ENCODE assay signal across 1 cellular context in the genomic region with DNA sequence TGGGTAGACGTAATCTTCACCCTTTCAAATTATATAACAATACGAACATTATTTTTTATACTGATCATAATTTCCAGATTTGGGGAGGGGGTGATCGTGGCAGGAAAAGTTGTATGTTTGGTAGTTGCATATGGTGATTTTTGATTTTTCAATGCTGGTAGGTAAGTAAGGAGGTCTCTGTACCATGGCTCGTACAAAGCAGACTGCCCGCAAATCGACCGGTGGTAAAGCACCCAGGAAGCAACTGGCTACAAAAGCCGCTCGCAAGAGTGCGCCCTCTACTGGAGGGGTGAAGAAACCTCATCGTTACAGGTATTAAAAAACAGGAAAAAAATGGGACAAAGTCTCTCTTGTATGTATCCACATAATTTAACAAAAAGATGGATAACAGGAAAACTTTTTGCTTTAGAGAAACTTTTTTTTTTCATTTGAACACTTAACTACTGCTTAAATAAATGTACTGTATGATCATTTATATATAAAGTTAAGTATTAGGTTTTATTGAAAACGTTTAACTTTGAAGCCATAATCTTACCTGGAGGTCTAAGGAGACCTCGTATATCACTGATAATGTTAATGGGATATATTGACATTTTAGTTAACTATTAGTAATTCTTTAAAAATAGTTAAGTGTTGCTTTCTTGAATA.
TF ChIP-seq lines count a peak whose summit lies in the region.

No MANE protein-coding gene starts in this region.

TF ChIP-seq in K562, 482 proteins besides CTCF, POLR2A, EP300 and RAD21 (continued from another document and continues in another):
- TF ChIP-seq, protein P1, sequence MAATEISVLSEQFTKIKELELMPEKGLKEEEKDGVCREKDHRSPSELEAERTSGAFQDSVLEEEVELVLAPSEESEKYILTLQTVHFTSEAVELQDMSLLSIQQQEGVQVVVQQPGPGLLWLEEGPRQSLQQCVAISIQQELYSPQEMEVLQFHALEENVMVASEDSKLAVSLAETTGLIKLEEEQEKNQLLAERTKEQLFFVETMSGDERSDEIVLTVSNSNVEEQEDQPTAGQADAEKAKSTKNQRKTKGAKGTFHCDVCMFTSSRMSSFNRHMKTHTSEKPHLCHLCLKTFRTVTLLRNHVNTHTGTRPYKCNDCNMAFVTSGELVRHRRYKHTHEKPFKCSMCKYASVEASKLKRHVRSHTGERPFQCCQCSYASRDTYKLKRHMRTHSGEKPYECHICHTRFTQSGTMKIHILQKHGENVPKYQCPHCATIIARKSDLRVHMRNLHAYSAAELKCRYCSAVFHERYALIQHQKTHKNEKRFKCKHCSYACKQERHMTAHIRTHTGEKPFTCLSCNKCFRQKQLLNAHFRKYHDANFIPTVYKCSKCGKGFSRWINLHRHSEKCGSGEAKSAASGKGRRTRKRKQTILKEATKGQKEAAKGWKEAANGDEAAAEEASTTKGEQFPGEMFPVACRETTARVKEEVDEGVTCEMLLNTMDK (IDR thresholded peaks at IDR 0.05; ENCODE audit: borderline replicate concordance, insufficient read depth, low read depth, low read length, poor library complexity, severe bottlenecking) = peak; percentile 55
- TF ChIP-seq RUNX1 (IDR thresholded peaks at IDR 0.05; ENCODE audit: low read depth) (no peak), SMARCA5 (IDR thresholded peaks at IDR 0.05) (0 out of 2 replicates have a peak, but pooled peaks have one; percentile 8), ZNF384 (IDR thresholded peaks at IDR 0.05; ENCODE audit: low read depth, low read length) (peak; percentile 5; the same call in 1 of the 2 replicates), ZNF77 (CRISPR knock-in tag; IDR thresholded peaks at IDR 0.05) (no peak), CEBPG (CRISPR knock-in tag; IDR thresholded peaks at IDR 0.05) (no peak), CEBPG (tag; conservative IDR thresholded peaks at IDR 0.05 in 1 of 2, IDR thresholded peaks at IDR 0.05 in 1 of 2) (0 out of 4 replicates have a peak, but pooled peaks of 1 of the 2 experiments have one; percentile 11), CHCHD3 (CRISPR knock-in tag; IDR thresholded peaks at IDR 0.05) (0 out of 2 replicates have a peak, but pooled peaks have one; percentile 71), CC2D1A (IDR thresholded peaks at IDR 0.05) (peak; percentile 63; the same call in 1 of the 2 replicates), ZNF551 (CRISPR knock-in tag; IDR thresholded peaks at IDR 0.05) (no peak), FOXJ3 (CRISPR knock-in tag; IDR thresholded peaks at IDR 0.05) (no peak), SRSF9 (IDR thresholded peaks at IDR 0.05; ENCODE audit: borderline replicate concordance, low read depth, low read length) (no peak), ELF2 (CRISPR knock-in tag; IDR thresholded peaks at IDR 0.05) (peak; percentile 62), ESRRA (IDR thresholded peaks at IDR 0.05; ENCODE audit: borderline replicate concordance, low read depth) (peak; percentile 40; the same call in 1 of the 2 replicates), FUS (optimal IDR thresholded peaks at IDR 0.05; ENCODE audit: low read depth, low read length) (peak; percentile 39), TEAD1 (CRISPR knock-in tag; IDR thresholded peaks at IDR 0.05) (0 out of 4 replicates have a peak, but pooled peaks of 1 of the 2 experiments have one; percentile 18), THRB (CRISPR knock-in tag; conservative IDR thresholded peaks at IDR 0.05) (0 out of 2 replicates have a peak, but pooled peaks have one; percentile 53), MEIS2 (IDR thresholded peaks at IDR 0.05; ENCODE audit: partially characterized antibody) (no peak), E2F8 (IDR thresholded peaks at IDR 0.05; ENCODE audit: low read depth, partially characterized antibody) (peak; percentile 62), MXD1 (CRISPR knock-in tag; IDR thresholded peaks at IDR 0.05; ENCODE audit: borderline replicate concordance, poor library complexity, severe bottlenecking) (no peak), CBFB (CRISPR knock-in tag; IDR thresholded peaks at IDR 0.05) (no peak), ELF1 (tag; IDR thresholded peaks at IDR 0.05) (peak; percentile 75; the same call in 1 of the 2 replicates), TCFL5 (CRISPR knock-in tag; conservative IDR thresholded peaks at IDR 0.05) (no peak), ZEB2 (IDR thresholded peaks at IDR 0.05) (0 out of 2 replicates have a peak, but pooled peaks have one; percentile 6), EP400 (IDR thresholded peaks at IDR 0.05) (peak; percentile 44), HDAC3 (IDR thresholded peaks at IDR 0.05; ENCODE audit: borderline replicate concordance, partially characterized antibody) (peak; percentile 56), POLR2G (IDR thresholded peaks at IDR 0.05; ENCODE audit: low read depth, low read length) (peak; percentile 61), RFX1 (IDR thresholded peaks at IDR 0.05) (no peak), TOE1 (IDR thresholded peaks at IDR 0.05; ENCODE audit: borderline replicate concordance) (0 out of 2 replicates have a peak, but pooled peaks have one; percentile 24), TOE1 (CRISPR knock-in tag; IDR thresholded peaks at IDR 0.05; ENCODE audit: borderline replicate concordance, low read depth) (no peak), RB1 (IDR thresholded peaks at IDR 0.05; ENCODE audit: low read depth) (peak; percentile 34; the same call in 1 of the 2 replicates), ZC3H11A (IDR thresholded peaks at IDR 0.05; ENCODE audit: low read depth, low read length) (no peak), SMARCC2 (IDR thresholded peaks at IDR 0.05; ENCODE audit: low read depth) (peak; percentile 73; the same call in 1 of the 2 replicates), ATF1 (CRISPR knock-in tag; IDR thresholded peaks at IDR 0.05) (no peak), ATF1 (tag; IDR thresholded peaks at IDR 0.05) (peak; percentile 17; the same call in 1 of the 2 replicates), TAF1 (IDR thresholded peaks at IDR 0.05; ENCODE audit: control insufficient read depth, extremely low read depth, insufficient read depth, low read length, severe bottlenecking) (peak; percentile 84), GATAD2A (IDR thresholded peaks at IDR 0.05) (no peak; the same call in 1 of the 2 replicates), L3MBTL2 (IDR thresholded peaks at IDR 0.05) (0 out of 2 replicates have a peak, but pooled peaks have one; percentile 34), CBX1 (IDR thresholded peaks at IDR 0.05; ENCODE audit: low read depth) (no peak), ZNF707 (CRISPR knock-in tag; conservative IDR thresholded peaks at IDR 0.05) (peak; percentile 42; the same call in 1 of the 2 replicates), BCOR (IDR thresholded peaks at IDR 0.05) (peak; percentile 56; the same call in 1 of the 2 replicates), GABPB2 (CRISPR knock-in tag; conservative IDR thresholded peaks at IDR 0.05) (no peak), MNT (conservative IDR thresholded peaks at IDR 0.05) (peak in 1 of 2 experiments; percentile 58; a peak in 3 of 4 replicates), HMGXB4 (CRISPR knock-in tag; IDR thresholded peaks at IDR 0.05) (peak; percentile 28; the same call in 1 of the 2 replicates), NBN (IDR thresholded peaks at IDR 0.05; ENCODE audit: low read depth) (peak; percentile 65), SNIP1 (IDR thresholded peaks at IDR 0.05; ENCODE audit: low read depth) (no peak), SUPT5H (IDR thresholded peaks at IDR 0.05) (peak; percentile 74), CHD1 (IDR thresholded peaks at IDR 0.05; ENCODE audit: low read length) (peak; percentile 25)
- TF ChIP-seq, protein P2, sequence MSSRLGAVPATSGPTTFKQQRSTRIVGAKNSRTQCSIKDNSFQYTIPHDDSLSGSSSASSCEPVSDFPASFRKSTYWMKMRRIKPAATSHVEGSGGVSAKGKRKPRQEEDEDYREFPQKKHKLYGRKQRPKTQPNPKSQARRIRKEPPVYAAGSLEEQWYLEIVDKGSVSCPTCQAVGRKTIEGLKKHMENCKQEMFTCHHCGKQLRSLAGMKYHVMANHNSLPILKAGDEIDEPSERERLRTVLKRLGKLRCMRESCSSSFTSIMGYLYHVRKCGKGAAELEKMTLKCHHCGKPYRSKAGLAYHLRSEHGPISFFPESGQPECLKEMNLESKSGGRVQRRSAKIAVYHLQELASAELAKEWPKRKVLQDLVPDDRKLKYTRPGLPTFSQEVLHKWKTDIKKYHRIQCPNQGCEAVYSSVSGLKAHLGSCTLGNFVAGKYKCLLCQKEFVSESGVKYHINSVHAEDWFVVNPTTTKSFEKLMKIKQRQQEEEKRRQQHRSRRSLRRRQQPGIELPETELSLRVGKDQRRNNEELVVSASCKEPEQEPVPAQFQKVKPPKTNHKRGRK (tag; IDR thresholded peaks at IDR 0.05) = peak; percentile 30; the same call in 1 of the 2 replicates
- TF ChIP-seq, protein P3, sequence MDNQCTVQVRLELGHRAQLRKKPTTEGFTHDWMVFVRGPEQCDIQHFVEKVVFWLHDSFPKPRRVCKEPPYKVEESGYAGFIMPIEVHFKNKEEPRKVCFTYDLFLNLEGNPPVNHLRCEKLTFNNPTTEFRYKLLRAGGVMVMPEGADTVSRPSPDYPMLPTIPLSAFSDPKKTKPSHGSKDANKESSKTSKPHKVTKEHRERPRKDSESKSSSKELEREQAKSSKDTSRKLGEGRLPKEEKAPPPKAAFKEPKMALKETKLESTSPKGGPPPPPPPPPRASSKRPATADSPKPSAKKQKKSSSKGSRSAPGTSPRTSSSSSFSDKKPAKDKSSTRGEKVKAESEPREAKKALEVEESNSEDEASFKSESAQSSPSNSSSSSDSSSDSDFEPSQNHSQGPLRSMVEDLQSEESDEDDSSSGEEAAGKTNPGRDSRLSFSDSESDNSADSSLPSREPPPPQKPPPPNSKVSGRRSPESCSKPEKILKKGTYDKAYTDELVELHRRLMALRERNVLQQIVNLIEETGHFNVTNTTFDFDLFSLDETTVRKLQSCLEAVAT (IDR thresholded peaks at IDR 0.05) = peak; percentile 68 to 93
- TF ChIP-seq, protein P4, sequence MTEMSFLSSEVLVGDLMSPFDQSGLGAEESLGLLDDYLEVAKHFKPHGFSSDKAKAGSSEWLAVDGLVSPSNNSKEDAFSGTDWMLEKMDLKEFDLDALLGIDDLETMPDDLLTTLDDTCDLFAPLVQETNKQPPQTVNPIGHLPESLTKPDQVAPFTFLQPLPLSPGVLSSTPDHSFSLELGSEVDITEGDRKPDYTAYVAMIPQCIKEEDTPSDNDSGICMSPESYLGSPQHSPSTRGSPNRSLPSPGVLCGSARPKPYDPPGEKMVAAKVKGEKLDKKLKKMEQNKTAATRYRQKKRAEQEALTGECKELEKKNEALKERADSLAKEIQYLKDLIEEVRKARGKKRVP (CRISPR knock-in tag; IDR thresholded peaks at IDR 0.05) = 0 out of 2 replicates have a peak, but pooled peaks have one; percentile 11
